Comparison of ENCODE assay signal across 8 cellular contexts in genomic region chr15:31325432-31325975, GRCh38. TPM values are rescaled to one million over a fixed set of nuclear protein-coding genes. Genes with fewer than 3 reads are reported as not detected.
A peak's percentile ranks its signal among the peaks of the same experiment; 100 is the strongest.
DNase-seq lines count a peak whose midpoint lies in the region; ATAC-seq and TF ChIP-seq lines count a peak whose summit lies in the region.

No MANE protein-coding gene starts in this region.

- H3K27me3 ChIP-seq in WERI-Rb-1 (ENCODE audit: insufficient read depth, low read depth, severe bottlenecking) (no peaks in the 10 kb centered on the region), right lobe of liver (no peaks in the 10 kb centered on the region)

- H3K9me3 ChIP-seq in WERI-Rb-1 (ENCODE audit: severe bottlenecking) (peaks cover 5% of the 10 kb centered on the region), right lobe of liver (no peaks in the 10 kb centered on the region)

- intact Hi-C loops in right lobe of liver (cut with DNase I), result loop anchor here in 1 of 2 donors (10.0 kb wide), 1 partner anchor 111 kb away; no protein-coding TSS in a partner anchor

- ATAC-seq in HG03442 (IDR thresholded peaks at IDR 0.05; ENCODE audit: unreplicated experiment) (peak; percentile 3), right lobe of liver (peak in 3 of 4 donors; percentile 2 to 4 (median 3))

- H3K4me3 ChIP-seq in WERI-Rb-1 (ENCODE audit: low read depth, low read length), result peak overlapping the region; percentile 68
- H3K4me3 ChIP-seq in coronary artery, result peak overlapping the region; percentile 92
- peak overlapping the region; percentile 80 to 97 (median 94) for H3K4me3 ChIP-seq in right lobe of liver

- DNase-seq in NCI-H82 (lab: John Stamatoyannopoulos, UW), result peak; percentile 73
- no peak for DNase-seq in NCI-H82 treated with DMSO at 0.1 percent for 48 hours (lab: John Stamatoyannopoulos, UW; ENCODE audit: unreplicated experiment)
- peak; percentile 43 for DNase-seq in WERI-Rb-1
- peak; percentile 85 for DNase-seq in coronary artery (ENCODE audit: low spot score)
- DNase-seq in right lobe of liver, result peak; percentile 76 to 83 (median 81)
- DNase-seq in stimulated activated CD8-positive, alpha-beta memory T cell treated with anti-CD3 and anti-CD28 coated beads, Interleukin-15, amount 100 ng/mL, for 4 hours (ENCODE audit: low read depth in 2 of 2), result peak; percentile 26 to 48
- no peak for DNase-seq in dermis blood vessel endothelial cell

- TF ChIP-seq CTCF in WERI-Rb-1 (IDR thresholded peaks at IDR 0.05; ENCODE audit: low read depth, low read length), result no peak
- TF ChIP-seq CTCF in coronary artery (IDR thresholded peaks at IDR 0.05), result no peak
- TF ChIP-seq CTCF in right lobe of liver (IDR thresholded peaks at IDR 0.05), result no peak

- H3K36me3 ChIP-seq in WERI-Rb-1, result no peaks in the 10 kb centered on the region
- no peaks in the 10 kb centered on the region for H3K36me3 ChIP-seq in right lobe of liver

- no peak for TF ChIP-seq POLR2A in right lobe of liver (IDR thresholded peaks at IDR 0.05)

- WGBS in right lobe of liver (ENCODE audit: insufficient coverage, low coverage, low lambda C conversion rate, missing lambda C conversion rate), result 0% methylated on average over 6 of the region's 44 CpGs

- peaks cover 0 to 23% (median 9%) of the 10 kb centered on the region in 4 donors for H3K4me1 ChIP-seq in right lobe of liver

- peak overlapping the region; percentile 92 for H3K27ac ChIP-seq in WERI-Rb-1
- peak overlapping the region; percentile 97 to 99 for H3K27ac ChIP-seq in coronary artery
- H3K27ac ChIP-seq in right lobe of liver, result peak overlapping the region; percentile 95 to 97 (median 96)

RNA-seq across cellular contexts. Expression of gene KLF13, which starts 1.1 kb away (rescaled TPM):
- 10 to 100 TPM; 22.7 to 66.2 (median 28.5) TPM for total RNA-seq in right lobe of liver
- 35.2 and 41.8 TPM in 2 replicates for total RNA-seq in dermis blood vessel endothelial cell

Comparison
In these comparisons a context has a peak if more than half of its experiments do, and no peak if none do; other contexts are left out.
1. DNase-seq: peak in NCI-H82 (single experiment), WERI-Rb-1 (single experiment), coronary artery (single experiment), right lobe of liver (3 of 3) and stimulated activated CD8-positive, alpha-beta memory T cell treated with anti-CD3 and anti-CD28 coated beads, Interleukin-15, amount 100 ng/mL, for 4 hours (2 of 2); none in NCI-H82 treated with DMSO at 0.1 percent for 48 hours (single experiment) and dermis blood vessel endothelial cell (single experiment).
2. Peak in every context shown above with its lines, with median percentiles within 50 percentile points of each other: H3K27ac ChIP-seq and H3K4me3 ChIP-seq.